1 cellular context compared by ENCODE assay signal in genomic region chr1:24489674-24490073, GRCh38.
TF ChIP-seq lines count a peak whose summit lies in the region.

No MANE protein-coding gene starts in this region.

TF ChIP-seq in K562, 482 proteins besides CTCF, POLR2A, EP300 and RAD21:
- TF ChIP-seq CBX1 (IDR thresholded peaks at IDR 0.05; ENCODE audit: low read depth) (peak; percentile 53; the same call in 1 of the 2 replicates), CBX5 (IDR thresholded peaks at IDR 0.05; ENCODE audit: borderline replicate concordance, low read depth) (peak; percentile 18; the same call in 1 of the 2 replicates), ZC3H11A (IDR thresholded peaks at IDR 0.05; ENCODE audit: low read depth, low read length) (no peak), TRIM28 (IDR thresholded peaks at IDR 0.05) (peak; percentile 56; the same call in 1 of the 2 replicates), ZNF263 (CRISPR knock-in tag; IDR thresholded peaks at IDR 0.05; ENCODE audit: borderline replicate concordance) (no peak), HLTF (IDR thresholded peaks at IDR 0.05) (peak; percentile 81; the same call in 1 of the 2 replicates)
